ENCODE assay signal across 29 cellular contexts in genomic region chr19:10109528-10109927, GRCh38. TPM values are rescaled to one million over a fixed set of nuclear protein-coding genes. Genes with fewer than 3 reads are reported as not detected.
DNase-seq lines count a peak whose midpoint lies in the region; ATAC-seq and TF ChIP-seq lines count a peak whose summit lies in the region.
"Had no signal": no experiment of that assay in that cellular context is flagged by ENCODE, and none has a peak within 500 bp of the region (broad histone marks: within the 10 kb centered on the region; RNA-seq: fewer than 3 reads in every experiment).

No MANE protein-coding gene starts in this region.

- H2AFZ ChIP-seq in mammary epithelial cell (ENCODE audit: low read depth, low read length): no peak overlapping the region

- CTCF ChIA-PET in MCF 10A (lab: Yijun Ruan, JAX): interaction anchor here (0.6 to 1.3 kb wide), 6 partner anchors 8 to 177 kb away, joined by 3 to 5 read pairs (median 4); no protein-coding TSS in a partner anchor
- CTCF ChIA-PET in mammary epithelial cell (lab: Charles Lee; ENCODE audit: low non-redundant PET): no interaction called here
- CTCF ChIA-PET in activated CD4-positive, alpha-beta memory T cell treated with anti-CD3 and anti-CD28 coated beads for 36 hours (lab: Charles Lee): interaction anchor here (1.2 to 9.4 kb wide), 3 partner anchors 9 to 141 kb away, joined by 4 to 96 read pairs (median 4); no protein-coding TSS in a partner anchor

- ATAC-seq in stimulated activated memory B cell treated with anti-CD40 and anti-IgM and Interleukin-4, amounts not matched to agents 10 μg/mL and 1 μg/mL and 100 μg/mL, for 72 hours: no peak
- no peak for ATAC-seq in HG03469 (IDR thresholded peaks at IDR 0.05; ENCODE audit: unreplicated experiment)
- ATAC-seq in HG03108 (IDR thresholded peaks at IDR 0.05; ENCODE audit: unreplicated experiment): no peak
- ATAC-seq: heart left ventricle, left colon had no signal

- peak overlapping the region; percentile 29 for H3K4me3 Mint-ChIP-seq in MCF 10A (ENCODE audit: unreplicated experiment)
- peak overlapping the region; percentile 32 for H3K4me3 Mint-ChIP-seq in activated CD4-positive, alpha-beta memory T cell treated with anti-CD3 and anti-CD28 coated beads for 36 hours
- no peak overlapping the region for H3K4me3 Mint-ChIP-seq in dendritic cell treated with granulocyte-macrophage colony-stimulating factor and Interleukin-4, amounts not matched to agents 40 ng/mL and 50 ng/mL, for 4 days
- peak overlapping the region; percentile 56 for H3K4me3 Mint-ChIP-seq in stimulated activated memory B cell treated with anti-CD40 and anti-IgM and Interleukin-4, amounts not matched to agents 10 μg/mL and 1 μg/mL and 100 μg/mL, for 72 hours
- H3K4me3 Mint-ChIP-seq: T-helper 2 cell treated with Interferon-gamma antibody and Interleukin-4, amounts not matched to agents 5 μg/mL and 100 μg/mL, for 36 hours had no signal

- TF ChIP-seq CTCF in MCF 10A (IDR thresholded peaks at IDR 0.05; ENCODE audit: unreplicated experiment) (no peak), mammary epithelial cell (conservative IDR thresholded peaks at IDR 0.05 in 1 of 2, IDR thresholded peaks at IDR 0.05 in 1 of 2; ENCODE audit: extremely low read depth in 1 of 2, insufficient read depth in 1 of 2, low read depth in 1 of 2, low read length in 2 of 2) (no peak)

- H3K4me1 ChIP-seq in mammary epithelial cell (ENCODE audit: insufficient read depth, low read length): peaks cover 18% of the 10 kb centered on the region

- H3K4me2 ChIP-seq in mammary epithelial cell (ENCODE audit: insufficient read depth, low read depth, low read length): no peak overlapping the region

- no peaks in the 10 kb centered on the region for H3K27me3 ChIP-seq in mammary epithelial cell (ENCODE audit: insufficient read depth, low read length)
- H3K27me3 ChIP-seq: dorsolateral prefrontal cortex, heart left ventricle, MG63, tibial nerve had no signal

- 92% methylated on average over 14 of the region's 14 CpGs for WGBS in mammary epithelial cell (ENCODE audit: low coverage, missing lambda C conversion rate)

- H3K27ac ChIP-seq in mammary epithelial cell (ENCODE audit: insufficient read depth, low read depth, low read length): no peak overlapping the region
- H3K27ac ChIP-seq: dorsolateral prefrontal cortex, epithelial cell of prostate, heart left ventricle, SK-N-MC, tibial nerve, WERI-Rb-1 had no signal

- peaks cover 47% of the 10 kb centered on the region for H3K79me2 ChIP-seq in mammary epithelial cell (ENCODE audit: insufficient read depth, low read length)

- H3K36me3 ChIP-seq in mammary epithelial cell (ENCODE audit: insufficient read depth, low read length): peaks cover 20% of the 10 kb centered on the region

- H3K36me3 Mint-ChIP-seq in MCF 10A (ENCODE audit: insufficient read depth, unreplicated experiment): peaks cover 85% of the 10 kb centered on the region
- H3K36me3 Mint-ChIP-seq in activated CD4-positive, alpha-beta memory T cell treated with anti-CD3 and anti-CD28 coated beads for 36 hours: peaks cover 64% of the 10 kb centered on the region
- peaks cover 85% of the 10 kb centered on the region for H3K36me3 Mint-ChIP-seq in dendritic cell treated with granulocyte-macrophage colony-stimulating factor and Interleukin-4, amounts not matched to agents 40 ng/mL and 50 ng/mL, for 4 days (ENCODE audit: low read depth)
- peaks cover 72% of the 10 kb centered on the region for H3K36me3 Mint-ChIP-seq in stimulated activated memory B cell treated with anti-CD40 and anti-IgM and Interleukin-4, amounts not matched to agents 10 μg/mL and 1 μg/mL and 100 μg/mL, for 72 hours

- H3K27me3 Mint-ChIP-seq in MCF 10A (ENCODE audit: insufficient read depth, unreplicated experiment): no peaks in the 10 kb centered on the region
- no peaks in the 10 kb centered on the region for H3K27me3 Mint-ChIP-seq in activated CD4-positive, alpha-beta memory T cell treated with anti-CD3 and anti-CD28 coated beads for 36 hours
- no peaks in the 10 kb centered on the region for H3K27me3 Mint-ChIP-seq in dendritic cell treated with granulocyte-macrophage colony-stimulating factor and Interleukin-4, amounts not matched to agents 40 ng/mL and 50 ng/mL, for 4 days
- H3K27me3 Mint-ChIP-seq in stimulated activated memory B cell treated with anti-CD40 and anti-IgM and Interleukin-4, amounts not matched to agents 10 μg/mL and 1 μg/mL and 100 μg/mL, for 72 hours: no peaks in the 10 kb centered on the region

- H3K27ac Mint-ChIP-seq in MCF 10A (ENCODE audit: low read depth, unreplicated experiment): no peak overlapping the region
- peak overlapping the region; percentile 59 for H3K27ac Mint-ChIP-seq in activated CD4-positive, alpha-beta memory T cell treated with anti-CD3 and anti-CD28 coated beads for 36 hours
- H3K27ac Mint-ChIP-seq in dendritic cell treated with granulocyte-macrophage colony-stimulating factor and Interleukin-4, amounts not matched to agents 40 ng/mL and 50 ng/mL, for 4 days: peak overlapping the region; percentile 98
- H3K27ac Mint-ChIP-seq in stimulated activated memory B cell treated with anti-CD40 and anti-IgM and Interleukin-4, amounts not matched to agents 10 μg/mL and 1 μg/mL and 100 μg/mL, for 72 hours: peak overlapping the region; percentile 91
- H3K27ac Mint-ChIP-seq: T-helper 2 cell treated with Interferon-gamma antibody and Interleukin-4, amounts not matched to agents 5 μg/mL and 100 μg/mL, for 36 hours had no signal

- peaks cover 5% of the 10 kb centered on the region for H4K20me1 ChIP-seq in mammary epithelial cell (ENCODE audit: insufficient read depth, low read length)

- no peak overlapping the region for H3K9ac ChIP-seq in mammary epithelial cell (ENCODE audit: insufficient read depth, low read length)

- no peaks in the 10 kb centered on the region for H3K9me3 Mint-ChIP-seq in MCF 10A (ENCODE audit: unreplicated experiment)
- no peaks in the 10 kb centered on the region for H3K9me3 Mint-ChIP-seq in activated CD4-positive, alpha-beta memory T cell treated with anti-CD3 and anti-CD28 coated beads for 36 hours
- no peaks in the 10 kb centered on the region for H3K9me3 Mint-ChIP-seq in dendritic cell treated with granulocyte-macrophage colony-stimulating factor and Interleukin-4, amounts not matched to agents 40 ng/mL and 50 ng/mL, for 4 days
- no peaks in the 10 kb centered on the region for H3K9me3 Mint-ChIP-seq in stimulated activated memory B cell treated with anti-CD40 and anti-IgM and Interleukin-4, amounts not matched to agents 10 μg/mL and 1 μg/mL and 100 μg/mL, for 72 hours
- H3K9me3 Mint-ChIP-seq: T-helper 2 cell treated with Interferon-gamma antibody and Interleukin-4, amounts not matched to agents 5 μg/mL and 100 μg/mL, for 36 hours had no signal

- dilution Hi-C loops in mammary epithelial cell (cut with HindIII; ENCODE audit: low sequenced_read_pairs): no loop called here

- peaks cover 18% of the 10 kb centered on the region for H3K4me1 Mint-ChIP-seq in MCF 10A (ENCODE audit: insufficient read depth, unreplicated experiment)
- H3K4me1 Mint-ChIP-seq in activated CD4-positive, alpha-beta memory T cell treated with anti-CD3 and anti-CD28 coated beads for 36 hours (ENCODE audit: low read depth): peaks cover 68% of the 10 kb centered on the region
- H3K4me1 Mint-ChIP-seq in dendritic cell treated with granulocyte-macrophage colony-stimulating factor and Interleukin-4, amounts not matched to agents 40 ng/mL and 50 ng/mL, for 4 days (ENCODE audit: low read depth): peaks cover 88% of the 10 kb centered on the region
- H3K4me1 Mint-ChIP-seq in stimulated activated memory B cell treated with anti-CD40 and anti-IgM and Interleukin-4, amounts not matched to agents 10 μg/mL and 1 μg/mL and 100 μg/mL, for 72 hours: peaks cover 87% of the 10 kb centered on the region

- POLR2A ChIA-PET in MCF 10A (lab: Yijun Ruan, JAX): interaction anchor here (1.8 kb wide), 1 partner anchor 8 kb away, joined by 5 read pairs; no protein-coding TSS in a partner anchor
- POLR2A ChIA-PET in activated CD4-positive, alpha-beta memory T cell treated with anti-CD3 and anti-CD28 coated beads for 36 hours (lab: Charles Lee): interaction anchor here (0.7 to 3.0 kb wide), 4 partner anchors 9 to 86 kb away, joined by 3 to 14 read pairs (median 8); no protein-coding TSS in a partner anchor

- no peak overlapping the region for H3K4me3 ChIP-seq in mammary epithelial cell (replicated peaks in 1 of 3; ENCODE audit: insufficient read depth in 1 of 3, low read depth in 2 of 3, low read length in 3 of 3)
- H3K4me3 ChIP-seq: dorsolateral prefrontal cortex, HAP-1, heart left ventricle, MG63, SK-N-MC, skin epidermis, tibial nerve had no signal

- DNase-seq in MCF 10A (ENCODE audit: unreplicated experiment) (no peak), mammary epithelial cell (no peak), AG08395 (ENCODE audit: low spot score) (no peak)
- no peak for DNase-seq in activated CD4-positive, alpha-beta memory T cell treated with anti-CD3 and anti-CD28 coated beads for 36 hours
- DNase-seq: activated effector memory CD4-positive, alpha-beta T cell treated with Interleukin-2 at 50 U/mL for 16 hours; central memory CD4-positive, alpha-beta T cell; DMS53; dorsolateral prefrontal cortex; GDM1; heart left ventricle; left colon; MG63; NCI-H146; NCI-H2171; NCI-H524 treated with DMSO at 0.1 percent for 48 hours; stimulated activated CD4-positive, alpha-beta T cell treated with anti-CD3 and anti-CD28 coated beads, Interleukin-2, amount 100 ng/mL, for 24 hours; stimulated activated naive CD4-positive, alpha-beta T cell treated with Interleukin-2 at 50 U/mL for 16 hours; WERI-Rb-1 had no signal

- in situ Hi-C loops in mammary epithelial cell (cut with MboI; ENCODE audit: low sequenced_read_pairs in 2 of 2): no loop called here

- H3K9me3 ChIP-seq in mammary epithelial cell (replicated peaks; ENCODE audit: insufficient read depth, low read length): no peaks in the 10 kb centered on the region
- H3K9me3 ChIP-seq: HAP-1, heart left ventricle, MG63, tibial nerve had no signal

- BruUV-seq in MCF 10A (replicated peaks; lab: Mats Ljungman, UMichigan): no TSS peak
- BruUV-seq in mammary epithelial cell (replicated peaks; lab: Mats Ljungman, UMichigan): no TSS peak

- intact Hi-C loops in MCF 10A (cut with micrococcal nuclease) (no loop called here), mammary epithelial cell (cut with micrococcal nuclease) (loop anchor here (10.0 kb wide), 1 partner anchor 275 kb away; the partner anchor contains the start of gene TYK2)
- intact Hi-C loops in activated CD4-positive, alpha-beta memory T cell treated with anti-CD3 and anti-CD28 coated beads for 36 hours (cut with micrococcal nuclease): loop anchor here (5.0 to 10.0 kb wide), 3 partner anchors 143 to 1802 kb away; partner anchors contain the start of genes CD320, CDKN2D, KRI1 and MRPL4
- intact Hi-C loops in dendritic cell treated with granulocyte-macrophage colony-stimulating factor and Interleukin-4, amounts not matched to agents 40 ng/mL and 50 ng/mL, for 4 days (cut with micrococcal nuclease): no loop called here

RNA-seq across cellular contexts. Expression of gene P2RY11, which starts 2.0 kb away (rescaled TPM):
- total RNA-seq in MCF 10A (2022) (36.1 and 43.1 TPM in 2 replicates), mammary epithelial cell (10 to 100 TPM in 1 of 2 donors, 1 to 10 TPM in 1; 2.5 to 22.2 TPM)
- 5.0 TPM for polyA plus RNA-seq in mammary epithelial cell
- not detected for polyA minus RNA-seq in mammary epithelial cell
- 10 to 100 TPM; 28.4 to 29.6 TPM for total RNA-seq in activated CD4-positive, alpha-beta memory T cell treated with anti-CD3 and anti-CD28 coated beads for 36 hours

RNA-seq across cellular contexts. Expression of gene PPAN, which starts 3.4 kb away (rescaled TPM):
- 95.0 and 123 TPM in 2 replicates for total RNA-seq in MCF 10A (2022)
- 10 to 100 TPM; 26.8 to 72.6 TPM for total RNA-seq in mammary epithelial cell
- polyA plus RNA-seq in mammary epithelial cell: 40.6 TPM
- polyA minus RNA-seq in mammary epithelial cell: 97.0 TPM
- total RNA-seq in activated CD4-positive, alpha-beta memory T cell treated with anti-CD3 and anti-CD28 coated beads for 36 hours: 100 to 1,000 TPM in 1 of 2 experiments, 10 to 100 TPM in 1; 99.2 to 107 TPM

RNA-seq across cellular contexts. Expression of gene ANGPTL6, which starts 7.0 kb away (rescaled TPM):
- total RNA-seq in MCF 10A (2022) (0.44 TPM in 1 of 2 replicates, not detected in the other), mammary epithelial cell (not detected)
- polyA plus RNA-seq in mammary epithelial cell: 0.26 TPM
- polyA minus RNA-seq in mammary epithelial cell: not detected
- total RNA-seq in activated CD4-positive, alpha-beta memory T cell treated with anti-CD3 and anti-CD28 coated beads for 36 hours: 10 to 100 TPM; 11.8 to 12.4 TPM
- polyA plus RNA-seq: neural cell had no signal

RNA-seq across cellular contexts. Expression of gene EIF3G, which starts 10.2 kb away (rescaled TPM):
- total RNA-seq in MCF 10A (2022) (224 and 249 TPM in 2 replicates), mammary epithelial cell (100 to 1,000 TPM; 178 to 223 TPM)
- polyA plus RNA-seq in mammary epithelial cell: 178 TPM
- 105 TPM for polyA minus RNA-seq in mammary epithelial cell
- total RNA-seq in activated CD4-positive, alpha-beta memory T cell treated with anti-CD3 and anti-CD28 coated beads for 36 hours: 100 to 1,000 TPM; 218 to 245 TPM

RNA-seq across cellular contexts. Expression of gene SHFL, which starts 23.4 kb away (rescaled TPM):
- total RNA-seq in MCF 10A (2022) (11.9 and 17.6 TPM in 2 replicates), mammary epithelial cell (10 to 100 TPM; 14.3 to 22.4 TPM)
- polyA plus RNA-seq in mammary epithelial cell: 17.5 TPM
- 9.3 TPM for polyA minus RNA-seq in mammary epithelial cell
- total RNA-seq in activated CD4-positive, alpha-beta memory T cell treated with anti-CD3 and anti-CD28 coated beads for 36 hours: 10 to 100 TPM; 53.5 to 62.9 TPM

Comparison
In these comparisons a context has a peak if more than half of its experiments do, and no peak if none do; other contexts are left out.
1. intact Hi-C loops: an anchor here in mammary epithelial cell (10.0 kb wide) and activated CD4-positive, alpha-beta memory T cell treated with anti-CD3 and anti-CD28 coated beads for 36 hours (5.0 to 10.0 kb wide); none called in MCF 10A and dendritic cell treated with granulocyte-macrophage colony-stimulating factor and Interleukin-4, amounts not matched to agents 40 ng/mL and 50 ng/mL, for 4 days.